8 cellular contexts compared by ENCODE assay signal in genomic region chr7:24981544-24981951, GRCh38. TPM values are rescaled to one million over a fixed set of nuclear protein-coding genes. Genes with fewer than 3 reads are reported as not detected.
DNase-seq lines count a peak whose midpoint lies in the region; ATAC-seq and TF ChIP-seq lines count a peak whose summit lies in the region.

No MANE protein-coding gene starts in this region.

- ATAC-seq in IMR-90 (ENCODE audit: low read depth) = peak; percentile 4; the same call in 1 of the 2 replicates

- peak overlapping the region; percentile 92 for H3K4ac ChIP-seq in IMR-90 (ENCODE audit: low read depth, low read length)

- H3K27me3 ChIP-seq in IMR-90 (ENCODE audit: control insufficient read depth, insufficient read depth, low read length) = no peaks in the 10 kb centered on the region

- H4K91ac ChIP-seq in IMR-90 (ENCODE audit: insufficient read depth, low read depth, low read length) = peak overlapping the region; percentile 87

- peak overlapping the region; percentile 75 for H3K56ac ChIP-seq in IMR-90 (ENCODE audit: extremely low read depth, insufficient read depth, low read length)

- peak overlapping the region; percentile 19 for H4K5ac ChIP-seq in IMR-90 (ENCODE audit: low read depth, low read length)

- peak overlapping the region; percentile 75 for H3K9ac ChIP-seq in IMR-90 (ENCODE audit: low read depth, low read length)

- 0% methylated on average over 19 of the region's 33 CpGs; no CpG with 5 or more reads in 1 of the 2 experiments for WGBS in IMR-90 (ENCODE audit: extremely low coverage in 2 of 2, insufficient read length in 1 of 2), 2 experiments

- H2BK5ac ChIP-seq in IMR-90 (ENCODE audit: low read depth, low read length, poor library complexity, severe bottlenecking) = peak overlapping the region; percentile 38

- H2AFZ ChIP-seq in IMR-90 (replicated peaks; ENCODE audit: low read length, poor library complexity) = peak overlapping the region; percentile 85

- no peaks in the 10 kb centered on the region for H3K36me3 ChIP-seq in IMR-90 (ENCODE audit: control insufficient read depth, insufficient read depth, low read length)

- no peaks in the 10 kb centered on the region for H3K9me3 ChIP-seq in IMR-90 (ENCODE audit: control insufficient read depth, insufficient read depth, low read length)

- peak overlapping the region; percentile 78; the same call in 1 of the 2 replicates for H2AK5ac ChIP-seq in IMR-90 (ENCODE audit: low read depth, low read length)

- TF ChIP-seq RAD21 in IMR-90 (IDR thresholded peaks at IDR 0.05; ENCODE audit: low read length) = no peak

- peaks cover 7% of the 10 kb centered on the region for H4K20me1 ChIP-seq in IMR-90 (ENCODE audit: insufficient read depth, low read length)

- peak overlapping the region; percentile 86 for H3K4me2 ChIP-seq in IMR-90 (ENCODE audit: low read depth, low read length)

- 0 out of 2 replicates have a peak, but pooled peaks cover 3% of the 10 kb centered on the region for H3K9me1 ChIP-seq in IMR-90 (ENCODE audit: insufficient read depth, low read length)

- TF ChIP-seq POLR2A in IMR-90 (IDR thresholded peaks at IDR 0.05; ENCODE audit: low read depth, low read length) = 0 out of 2 replicates have a peak, but pooled peaks have one; percentile 4

- H2BK15ac ChIP-seq in IMR-90 (ENCODE audit: low read depth, low read length) = peak overlapping the region; percentile 69; the same call in 2 of the 3 replicates

- DNase-seq in DMS153 treated with DMSO at 0.1 percent for 48 hours (lab: John Stamatoyannopoulos, UW; ENCODE audit: unreplicated experiment) = peak; percentile 69
- DNase-seq in IMR-90 = peak; percentile 67
- DNase-seq in choroid plexus epithelial cell (ENCODE audit: low read depth) = peak; percentile 53
- DNase-seq in kidney tubule cell (ENCODE audit: low spot score) = peak; percentile 84
- peak; percentile 51 for DNase-seq in stimulated activated CD4-positive, alpha-beta T cell treated with anti-CD3 and anti-CD28 coated beads, Interleukin-12 subunit alpha, Interleukin-12 subunit beta, amount 100 ng/mL, for 4 hours
- DNase-seq in KBM-7 = no peak
- DNase-seq in SIG-M5 treated with dmso at 0.1 percent for 504 hours (lab: John Stamatoyannopoulos, UW; ENCODE audit: unreplicated experiment) = no peak

- H2BK120ac ChIP-seq in IMR-90 (ENCODE audit: low read depth, low read length) = peak overlapping the region; percentile 78

- intact Hi-C loops in IMR-90 (cut with micrococcal nuclease) = loop anchor here (2.0 to 10.0 kb wide), 3 partner anchors 43 to 407 kb away; partner anchors contain the start of gene PALS2

- CTCF ChIA-PET in IMR-90 (lab: Yijun Ruan, JAX) = interaction anchor here (0.6 to 5.2 kb wide), 10 partner anchors 14 to 169 kb away, joined by 3 to 33 read pairs (median 4); no protein-coding TSS in a partner anchor

- H2AK9ac ChIP-seq in IMR-90 (replicated peaks; ENCODE audit: low read depth, low read length, poor library complexity) = peak overlapping the region; percentile 90

- H4K8ac ChIP-seq in IMR-90 (ENCODE audit: low read depth in 2 of 2, low read length in 2 of 2) = peak overlapping the region; percentile 89 to 93; a peak in 3 of 4 replicates

- in situ Hi-C loops in IMR-90 (cut with MboI; ENCODE audit: low sequenced_read_pairs) = loop anchor here (10.0 kb wide), 1 partner anchor 83 kb away; no protein-coding TSS in a partner anchor
- in situ Hi-C loops in KBM-7 (cut with MboI; ENCODE audit: low pct_unique_long_range_greater_than_20kb, low sequenced_read_pairs) = no loop called here

- H3K23ac ChIP-seq in IMR-90 (ENCODE audit: low read depth, low read length) = peak overlapping the region; percentile 93

- H3K79me1 ChIP-seq in IMR-90 (ENCODE audit: low read depth in 1 of 2, low read length in 2 of 2) = peaks cover 13 to 22% of the 10 kb centered on the region in 2 experiments; a peak in 3 of 4 replicates

- H3K18ac ChIP-seq in IMR-90 (ENCODE audit: low read depth, low read length) = peak overlapping the region; percentile 72; the same call in 1 of the 2 replicates

- peak overlapping the region; percentile 65 for H3K4me3 ChIP-seq in IMR-90 (ENCODE audit: insufficient read depth, low read depth, low read length)
- H3K4me3 ChIP-seq in WI38 (ENCODE audit: low read depth, low read length) = peak overlapping the region; percentile 64
- peak overlapping the region; percentile 78 for H3K4me3 ChIP-seq in choroid plexus epithelial cell (ENCODE audit: low read depth, low read length)

- H3K4me1 ChIP-seq in IMR-90 (ENCODE audit: control insufficient read depth, insufficient read depth, low read length) = peaks cover 6% of the 10 kb centered on the region

- POLR2A ChIA-PET in IMR-90 (lab: Charles Lee; ENCODE audit: unreplicated experiment) = interaction anchor here (0.7 kb wide), 1 partner anchor 112 kb away, joined by 3 read pairs; no protein-coding TSS in a partner anchor

- TF ChIP-seq CTCF in IMR-90 (conservative IDR thresholded peaks at IDR 0.05; ENCODE audit: low read depth, low read length) (no peak), WI38 (IDR thresholded peaks at IDR 0.05; ENCODE audit: low read depth, low read length) (no peak), choroid plexus epithelial cell (conservative IDR thresholded peaks at IDR 0.05; ENCODE audit: low read depth, low read length) (no peak)

- peak overlapping the region; percentile 59 for H2BK20ac ChIP-seq in IMR-90 (ENCODE audit: low read depth, low read length)

- BruUV-seq in IMR-90 (replicated peaks; lab: Mats Ljungman, UMichigan) = no TSS peak

- H3K27ac ChIP-seq in IMR-90 (ENCODE audit: insufficient read depth, low read length) = peak overlapping the region; percentile 53

- H3K14ac ChIP-seq in IMR-90 (replicated peaks; ENCODE audit: low read depth, low read length) = peak overlapping the region; percentile 78

- dilution Hi-C loops in IMR-90 (cut with HindIII; ENCODE audit: low sequenced_read_pairs, unreplicated experiment) = no loop called here

TF ChIP-seq in IMR-90, 13 proteins besides CTCF, POLR2A, EP300 and RAD21:
- TF ChIP-seq RFX5 (IDR thresholded peaks at IDR 0.05; ENCODE audit: low read depth, low read length) (no peak), CHD1 (IDR thresholded peaks at IDR 0.05; ENCODE audit: low read depth, low read length) (no peak), BHLHE40 (IDR thresholded peaks at IDR 0.05; ENCODE audit: low read depth, low read length) (0 out of 2 replicates have a peak, but pooled peaks have one; percentile 26), FOS (IDR thresholded peaks at IDR 0.05; ENCODE audit: low read depth, low read length) (no peak)
TF ChIP-seq in IMR-90: peak in this region for 1.

RNA-seq across cellular contexts. Expression of gene OSBPL3, which starts 1.6 kb away (rescaled TPM):
- total RNA-seq in IMR-90 (2012; rRNA removed) = 29.9 and 30.0 TPM in 2 replicates
- 15.4 and 18.0 TPM in 2 replicates for polyA plus RNA-seq in IMR-90 (2012; rRNA removed)
- polyA plus RNA-seq in IMR-90 (2012; cell fraction: cytosol; rRNA removed) = 4.0 and 4.9 TPM in 2 replicates
- polyA plus RNA-seq in IMR-90 (2012; cell fraction: nucleus; rRNA removed; ENCODE audit: low replicate concordance) = 14.4 and 46.7 TPM in 2 replicates

Comparison
In these comparisons a context has a peak if more than half of its experiments do, and no peak if none do; other contexts are left out.
1. DNase-seq: peak in DMS153 treated with DMSO at 0.1 percent for 48 hours (single experiment), IMR-90 (single experiment), choroid plexus epithelial cell (single experiment), kidney tubule cell (single experiment) and stimulated activated CD4-positive, alpha-beta T cell treated with anti-CD3 and anti-CD28 coated beads, Interleukin-12 subunit alpha, Interleukin-12 subunit beta, amount 100 ng/mL, for 4 hours (single experiment); none in KBM-7 (single experiment) and SIG-M5 treated with dmso at 0.1 percent for 504 hours (single experiment).
2. Peak in every context shown above with its lines, with median percentiles within 50 percentile points of each other: H3K4me3 ChIP-seq.